28 cellular contexts compared by ENCODE assay signal in the genomic region with DNA sequence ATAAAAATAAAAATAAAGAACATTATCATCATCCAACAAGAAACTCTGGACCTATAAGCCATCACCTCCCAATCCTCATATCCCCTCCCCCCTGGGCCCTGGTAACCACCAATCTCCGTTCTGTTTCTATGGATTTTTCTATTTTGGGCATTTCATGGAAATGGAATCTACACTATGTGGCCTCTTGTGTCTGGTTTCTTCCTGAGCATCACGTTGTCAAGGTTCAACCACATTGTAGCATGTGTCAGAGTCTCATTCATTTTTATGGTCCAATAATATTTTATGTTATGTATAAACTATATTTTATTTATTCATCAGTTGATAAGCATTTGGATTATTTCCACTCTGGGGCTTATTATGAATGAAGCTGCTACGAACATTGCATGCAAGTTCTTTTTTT. TPM values are rescaled to one million over a fixed set of nuclear protein-coding genes. Genes with fewer than 3 reads are reported as not detected.
"Had no signal": no experiment of that assay in that cellular context is flagged by ENCODE, and none has a peak within 500 bp of the region (broad histone marks: within the 10 kb centered on the region; RNA-seq: fewer than 3 reads in every experiment).

No MANE protein-coding gene starts in this region.

- H3K27me3 ChIP-seq: colonic mucosa, dorsolateral prefrontal cortex, esophagus muscularis mucosa, gastrocnemius medialis, right lobe of liver, testis, uterus had no signal

- H3K27me3 Mint-ChIP-seq: activated naive CD8-positive, alpha-beta T cell treated with anti-CD3 and anti-CD28 coated beads, Interleukin-2, amount 50 U/mL, for 24 hours; effector memory CD8-positive, alpha-beta T cell had no signal

- H3K4me2 ChIP-seq: smooth muscle cell had no signal

- H3K27ac ChIP-seq: colonic mucosa, dorsolateral prefrontal cortex, esophagus muscularis mucosa, gastrocnemius medialis, right lobe of liver, testis, uterus, WERI-Rb-1 had no signal

- H3K4me1 ChIP-seq: colonic mucosa, testis, uterus had no signal

- H3K4me3 Mint-ChIP-seq: activated CD8-positive, alpha-beta T cell treated with anti-CD3 and anti-CD28 coated beads, Interleukin-2, amount 10 ng/mL, durations not matched to agents 7 days and 5 days; activated naive CD8-positive, alpha-beta T cell treated with anti-CD3 and anti-CD28 coated beads, Interleukin-2, amount 50 U/mL, for 24 hours; activated T-helper 1 cell treated with anti-CD3 and anti-CD28 coated beads, Interleukin-12 subunit alpha, Interleukin-12 subunit beta, Interleukin-2, Interleukin-4 antibody, amounts not matched to agents 30 ng/mL and 10 ng/mL and 1 ng/mL, durations not matched to agents 14 hours and 24 hours and 36 hours; effector memory CD8-positive, alpha-beta T cell had no signal

- H3K36me3 ChIP-seq: colonic mucosa, esophagus muscularis mucosa, gastrocnemius medialis, right lobe of liver, uterus, WERI-Rb-1 had no signal

- DNase-seq: activated CD4-positive, alpha-beta T cell treated with anti-CD3 and anti-CD28 coated beads, Interleukin-2, amount 50 U/mL, for 1 hour; activated CD4-positive, CD25-positive, alpha-beta regulatory T cell treated with anti-CD3 and anti-CD28 coated beads, Interleukin-2, amount 50 U/mL, for 72 hours; activated CD8-positive, alpha-beta T cell treated with anti-CD3 and anti-CD28 coated beads, Interleukin-2, amount 10 ng/mL, durations not matched to agents 7 days and 5 days; activated gamma-delta T cell; activated naive CD4-positive, alpha-beta T cell treated with anti-CD3 and anti-CD28 coated beads, Interleukin-2, amount 50 U/mL, for 16 hours; activated naive CD8-positive, alpha-beta T cell treated with anti-CD3 and anti-CD28 coated beads, Interleukin-2, amount 50 U/mL, for 24 hours; anterior cingulate cortex; central memory CD4-positive, alpha-beta T cell; colonic mucosa; dorsolateral prefrontal cortex; effector memory CD8-positive, alpha-beta T cell; gastrocnemius medialis; hypothalamus; occipital lobe; posterior cingulate gyrus; right lobe of liver; stimulated activated CD4-positive, alpha-beta T cell treated with anti-CD3 and anti-CD28 coated beads, Interleukin-4, amount 100 ng/mL, for 1 hour; stimulated activated naive CD4-positive, alpha-beta T cell; testis; uterus; WERI-Rb-1 had no signal

- H3K9me3 ChIP-seq: colonic mucosa, esophagus muscularis mucosa, gastrocnemius medialis, right lobe of liver, testis, uterus had no signal

- ATAC-seq: activated CD8-positive, alpha-beta T cell treated with anti-CD3 and anti-CD28 coated beads, Interleukin-2, amount 10 ng/mL, durations not matched to agents 7 days and 5 days; activated naive CD8-positive, alpha-beta T cell treated with anti-CD3 and anti-CD28 coated beads, Interleukin-2, amount 50 U/mL, for 24 hours; effector memory CD8-positive, alpha-beta T cell; gastrocnemius medialis; right lobe of liver had no signal

- H3K4me3 ChIP-seq: colonic mucosa, dorsolateral prefrontal cortex, esophagus muscularis mucosa, gastrocnemius medialis, right lobe of liver, smooth muscle cell, testis, uterus had no signal

- H3K27ac Mint-ChIP-seq: activated CD8-positive, alpha-beta T cell treated with anti-CD3 and anti-CD28 coated beads, Interleukin-2, amount 10 ng/mL, durations not matched to agents 7 days and 5 days; activated naive CD8-positive, alpha-beta T cell treated with anti-CD3 and anti-CD28 coated beads, Interleukin-2, amount 50 U/mL, for 24 hours; activated T-helper 1 cell treated with anti-CD3 and anti-CD28 coated beads, Interleukin-12 subunit alpha, Interleukin-12 subunit beta, Interleukin-2, Interleukin-4 antibody, amounts not matched to agents 30 ng/mL and 10 ng/mL and 1 ng/mL, durations not matched to agents 14 hours and 24 hours and 36 hours; effector memory CD8-positive, alpha-beta T cell had no signal

- H3K4me1 Mint-ChIP-seq: activated naive CD8-positive, alpha-beta T cell treated with anti-CD3 and anti-CD28 coated beads, Interleukin-2, amount 50 U/mL, for 24 hours had no signal

- H3K9me3 Mint-ChIP-seq: activated naive CD8-positive, alpha-beta T cell treated with anti-CD3 and anti-CD28 coated beads, Interleukin-2, amount 50 U/mL, for 24 hours; activated T-helper 1 cell treated with anti-CD3 and anti-CD28 coated beads, Interleukin-12 subunit alpha, Interleukin-12 subunit beta, Interleukin-2, Interleukin-4 antibody, amounts not matched to agents 30 ng/mL and 10 ng/mL and 1 ng/mL, durations not matched to agents 14 hours and 24 hours and 36 hours; effector memory CD8-positive, alpha-beta T cell had no signal

RNA-seq across cellular contexts. Expression of gene SULT2B1, which starts 26.9 kb away (rescaled TPM):
- total RNA-seq: activated CD8-positive, alpha-beta T cell treated with anti-CD3 and anti-CD28 coated beads, Interleukin-2, amount 10 ng/mL, durations not matched to agents 7 days and 5 days; activated T-helper 1 cell treated with anti-CD3 and anti-CD28 coated beads, Interleukin-12 subunit alpha, Interleukin-12 subunit beta, Interleukin-2, Interleukin-4 antibody, amounts not matched to agents 30 ng/mL and 10 ng/mL and 1 ng/mL, durations not matched to agents 14 hours and 24 hours and 36 hours; endothelial cell of umbilical vein; gastrocnemius medialis; liver; mononuclear cell; occipital lobe had no signal
- polyA plus RNA-seq: endothelial cell of umbilical vein, neural cell had no signal

RNA-seq across cellular contexts. Expression of gene SPACA4, which starts 27.7 kb away (rescaled TPM):
- total RNA-seq: activated CD8-positive, alpha-beta T cell treated with anti-CD3 and anti-CD28 coated beads, Interleukin-2, amount 10 ng/mL, durations not matched to agents 7 days and 5 days; activated T-helper 1 cell treated with anti-CD3 and anti-CD28 coated beads, Interleukin-12 subunit alpha, Interleukin-12 subunit beta, Interleukin-2, Interleukin-4 antibody, amounts not matched to agents 30 ng/mL and 10 ng/mL and 1 ng/mL, durations not matched to agents 14 hours and 24 hours and 36 hours; dorsolateral prefrontal cortex; endothelial cell of umbilical vein; esophagus muscularis mucosa; gastrocnemius medialis; liver; mononuclear cell; occipital lobe; right lobe of liver; smooth muscle cell; uterus had no signal
- polyA plus RNA-seq: endothelial cell of umbilical vein, liver, neural cell had no signal
